10 cellular contexts compared by ENCODE assay signal in the genomic region with DNA sequence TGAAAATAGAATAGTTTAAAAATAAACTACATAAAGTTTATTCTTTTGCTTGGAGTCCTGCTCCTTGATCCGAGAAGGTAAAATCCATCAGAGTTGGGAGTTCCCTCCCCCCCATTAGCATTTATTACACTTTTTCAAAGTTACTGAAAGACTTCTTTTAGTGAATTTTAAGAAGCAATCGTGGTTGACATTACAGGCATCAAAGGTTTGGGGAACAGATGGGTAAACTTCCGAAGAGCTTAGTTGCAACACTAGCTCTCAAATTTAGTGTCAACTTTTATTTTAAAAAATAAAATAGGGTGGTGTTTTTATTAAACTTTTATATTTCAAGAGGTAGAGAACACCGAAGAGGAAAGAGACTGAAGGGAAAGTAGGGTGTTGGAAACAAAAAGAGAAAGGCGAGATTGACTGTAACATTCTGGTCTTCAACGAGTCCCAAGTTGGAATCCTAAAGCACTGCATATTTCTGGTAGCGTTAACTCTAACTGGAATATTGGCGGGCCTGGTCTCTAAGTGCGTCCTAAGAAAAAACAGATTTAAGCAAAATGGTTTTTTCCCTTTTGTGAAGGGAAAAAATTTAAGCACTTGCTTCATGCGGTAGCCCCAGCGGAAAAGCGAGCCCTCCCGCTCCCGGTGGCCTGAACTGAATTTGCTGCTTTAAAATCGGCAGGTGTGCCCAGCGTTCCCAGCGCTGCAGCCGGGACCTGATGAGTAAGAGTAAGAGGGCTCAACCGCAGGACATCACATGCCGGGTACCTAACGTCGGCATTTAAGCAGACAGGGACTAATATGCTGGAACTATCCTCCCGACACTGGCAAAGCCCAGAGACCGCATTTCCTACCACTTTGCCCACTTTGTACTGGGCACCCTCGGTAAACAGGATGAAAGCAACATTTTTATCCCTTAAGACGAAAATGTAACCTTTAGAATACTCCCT. TPM values are rescaled to one million over a fixed set of nuclear protein-coding genes. Genes with fewer than 3 reads are reported as not detected.
DNase-seq lines count a peak whose midpoint lies in the region; ATAC-seq and TF ChIP-seq lines count a peak whose summit lies in the region.
"Had no signal": no experiment of that assay in that cellular context is flagged by ENCODE, and none has a peak within 500 bp of the region (broad histone marks: within the 10 kb centered on the region; RNA-seq: fewer than 3 reads in every experiment).

No MANE protein-coding gene starts in this region.

- H3K4me1 ChIP-seq in ectodermal cell (ENCODE audit: control insufficient read depth, insufficient read depth, low read length) (peaks cover 18% of the 10 kb centered on the region), mucosa of stomach (ENCODE audit: control insufficient read depth, insufficient read depth, low read length) (peaks cover 13% of the 10 kb centered on the region), upper lobe of right lung (peaks cover 39% of the 10 kb centered on the region)

- H3K4me3 ChIP-seq in ectodermal cell (ENCODE audit: insufficient read depth, low read depth, low read length), result peak overlapping the region; percentile 53
- H3K4me3 ChIP-seq in mucosa of stomach (ENCODE audit: low read length), result peak overlapping the region; percentile 49
- peak overlapping the region; percentile 77 for H3K4me3 ChIP-seq in upper lobe of right lung

- H3K4me1 Mint-ChIP-seq in activated naive CD4-positive, alpha-beta T cell treated with anti-CD3 and anti-CD28 coated beads, Interleukin-2, amount 10 ng/mL, durations not matched to agents 7 days and 5 days, result peaks cover 40% of the 10 kb centered on the region

- intact Hi-C loops in upper lobe of right lung (cut with DNase I), result loop anchor here (10.0 kb wide), 1 partner anchor 403 kb away; no protein-coding TSS in a partner anchor

- peak overlapping the region; percentile 49 for H3K4me3 Mint-ChIP-seq in activated naive CD4-positive, alpha-beta T cell treated with anti-CD3 and anti-CD28 coated beads, Interleukin-2, amount 10 ng/mL, durations not matched to agents 7 days and 5 days

- H3K27me3 ChIP-seq in ectodermal cell (ENCODE audit: control insufficient read depth, insufficient read depth, low read length, poor library complexity, severe bottlenecking) (peaks cover 67% of the 10 kb centered on the region), mucosa of stomach (ENCODE audit: control insufficient read depth, insufficient read depth, low read length) (peaks cover 7% of the 10 kb centered on the region), upper lobe of right lung (no peaks in the 10 kb centered on the region)

- no peak for DNase-seq in activated naive CD4-positive, alpha-beta T cell treated with anti-CD3 and anti-CD28 coated beads, Interleukin-2, amount 10 ng/mL, durations not matched to agents 7 days and 5 days
- no peak for DNase-seq in activated naive CD4-positive, alpha-beta T cell treated with anti-CD3 and anti-CD28 coated beads, Interleukin-2, amount 50 U/mL, for 72 hours (ENCODE audit: low spot score in 2 of 2)
- DNase-seq in upper lobe of right lung (no peak), NCI-H1417 treated with DMSO at 0.1 percent for 48 hours (lab: John Stamatoyannopoulos, UW) (no peak)
- DNase-seq: activated effector memory CD4-positive, alpha-beta T cell treated with Interleukin-2 at 50 U/mL for 16 hours had no signal

- no peaks in the 10 kb centered on the region for H3K9me3 Mint-ChIP-seq in activated naive CD4-positive, alpha-beta T cell treated with anti-CD3 and anti-CD28 coated beads, Interleukin-2, amount 10 ng/mL, durations not matched to agents 7 days and 5 days
- H3K9me3 Mint-ChIP-seq in activated naive CD4-positive, alpha-beta T cell treated with anti-CD3 and anti-CD28 coated beads, Interleukin-2, amount 50 U/mL, for 72 hours, result no peaks in the 10 kb centered on the region

- ATAC-seq in activated naive CD4-positive, alpha-beta T cell treated with anti-CD3 and anti-CD28 coated beads, Interleukin-2, amount 50 U/mL, for 72 hours, result no peak
- ATAC-seq in upper lobe of right lung (no peak), GM19397 (IDR thresholded peaks at IDR 0.05; ENCODE audit: unreplicated experiment) (no peak), HG03159 (IDR thresholded peaks at IDR 0.05; ENCODE audit: unreplicated experiment) (no peak)

- no peak for TF ChIP-seq CTCF in upper lobe of right lung (IDR thresholded peaks at IDR 0.05)

- no peaks in the 10 kb centered on the region for H3K9me3 ChIP-seq in ectodermal cell (ENCODE audit: control insufficient read depth, low read length)
- no peaks in the 10 kb centered on the region for H3K9me3 ChIP-seq in mucosa of stomach (ENCODE audit: control insufficient read depth, low read length)
- H3K9me3 ChIP-seq in upper lobe of right lung, result no peaks in the 10 kb centered on the region
- H3K9me3 ChIP-seq: HAP-1 had no signal

- 2 to 3% methylated on average over 26 of the region's 26 CpGs for WGBS in ectodermal cell, 2 experiments

- H3K9ac ChIP-seq in mucosa of stomach (ENCODE audit: low read length), result peak overlapping the region; percentile 78

- H3K27ac ChIP-seq in ectodermal cell (ENCODE audit: insufficient read depth, low read depth, low read length, poor library complexity, severe bottlenecking), result no peak overlapping the region
- H3K27ac ChIP-seq in upper lobe of right lung, result peak overlapping the region; percentile 93

- CTCF ChIA-PET in activated naive CD4-positive, alpha-beta T cell treated with anti-CD3 and anti-CD28 coated beads, Interleukin-2, amount 10 ng/mL, durations not matched to agents 7 days and 5 days (lab: Charles Lee), result interaction anchor here (0.7 to 1.0 kb wide), 4 partner anchors 9 to 1364 kb away, joined by 3 to 4 read pairs (median 3); no protein-coding TSS in a partner anchor

- H3K27me3 Mint-ChIP-seq in activated naive CD4-positive, alpha-beta T cell treated with anti-CD3 and anti-CD28 coated beads, Interleukin-2, amount 10 ng/mL, durations not matched to agents 7 days and 5 days, result peaks cover 72% of the 10 kb centered on the region

- H3K27ac Mint-ChIP-seq in activated naive CD4-positive, alpha-beta T cell treated with anti-CD3 and anti-CD28 coated beads, Interleukin-2, amount 10 ng/mL, durations not matched to agents 7 days and 5 days, result no peak overlapping the region
- no peak overlapping the region for H3K27ac Mint-ChIP-seq in activated naive CD4-positive, alpha-beta T cell treated with anti-CD3 and anti-CD28 coated beads, Interleukin-2, amount 50 U/mL, for 72 hours

- no peaks in the 10 kb centered on the region for H3K36me3 Mint-ChIP-seq in activated naive CD4-positive, alpha-beta T cell treated with anti-CD3 and anti-CD28 coated beads, Interleukin-2, amount 10 ng/mL, durations not matched to agents 7 days and 5 days
- no peaks in the 10 kb centered on the region for H3K36me3 Mint-ChIP-seq in activated naive CD4-positive, alpha-beta T cell treated with anti-CD3 and anti-CD28 coated beads, Interleukin-2, amount 50 U/mL, for 72 hours

- H3K36me3 ChIP-seq in ectodermal cell (ENCODE audit: control insufficient read depth, insufficient read depth, low read length) (no peaks in the 10 kb centered on the region), mucosa of stomach (ENCODE audit: control insufficient read depth, insufficient read depth, low read length) (no peaks in the 10 kb centered on the region), upper lobe of right lung (no peaks in the 10 kb centered on the region)
- H3K36me3 ChIP-seq: HAP-1 had no signal

RNA-seq across cellular contexts. Expression of a gene that starts 30.6 kb away (rescaled TPM):
- 1 to 10 TPM in 1 of 2 donors, under 1 TPM in 1; 0.88 to 3.1 TPM for total RNA-seq in activated naive CD4-positive, alpha-beta T cell treated with anti-CD3 and anti-CD28 coated beads, Interleukin-2, amount 50 U/mL, for 72 hours
- polyA plus RNA-seq in ectodermal cell (2013, experiment 1 of 4), result 0.87 TPM
- polyA plus RNA-seq in ectodermal cell (2013, experiment 2 of 4), result 0.59 TPM
- polyA plus RNA-seq in ectodermal cell (2013, experiment 3 of 4), result 0.96 TPM
- 0.93 TPM for polyA plus RNA-seq in ectodermal cell (2013, experiment 4 of 4)
- 66.6 TPM for total RNA-seq in upper lobe of right lung

Comparison
In these comparisons a context has a peak if more than half of its experiments do, and no peak if none do; other contexts are left out.
1. RNA of a gene that starts 30.6 kb away (total RNA-seq): 66.6 TPM in upper lobe of right lung (single experiment); 0.88 to 3.1 TPM in activated naive CD4-positive, alpha-beta T cell treated with anti-CD3 and anti-CD28 coated beads, Interleukin-2, amount 50 U/mL, for 72 hours; every median in the first group is over 10 times any median in the second.
2. Peak in every context shown above with its lines, with median percentiles within 50 percentile points of each other: H3K4me3 ChIP-seq.